Comparison of ENCODE assay signal across 21 cellular contexts in genomic region chr12:62907067-62907466, GRCh38.
"Had no signal": no experiment of that assay in that cellular context is flagged by ENCODE, and none has a peak within 500 bp of the region (broad histone marks: within the 10 kb centered on the region; RNA-seq: fewer than 3 reads in every experiment).

No MANE protein-coding gene starts in this region.

- H3K9me3 Mint-ChIP-seq: dendritic cell treated with granulocyte-macrophage colony-stimulating factor and Interleukin-4, amounts not matched to agents 40 ng/mL and 50 ng/mL, for 4 days; memory B cell; natural killer cell treated with Interleukin-12 subunit alpha and Interleukin-12 subunit beta and Interleukin-15 and Interleukin-18, amount 100 ng/mL, for 72 hours; stimulated activated memory B cell treated with anti-CD40 and anti-IgM and Interleukin-4, amounts not matched to agents 10 μg/mL and 1 μg/mL and 100 μg/mL, for 72 hours; stimulated activated naive CD8-positive, alpha-beta T cell treated with anti-CD3 and anti-CD28 coated beads, Interleukin-15, Interleukin-2, amounts not matched to agents 100 ng/mL and 50 ng/mL, for 24 hours had no signal

- H3K36me3 Mint-ChIP-seq: memory B cell; natural killer cell treated with Interleukin-12 subunit alpha and Interleukin-12 subunit beta and Interleukin-15 and Interleukin-18, amount 100 ng/mL, for 72 hours; stimulated activated memory B cell treated with anti-CD40 and anti-IgM and Interleukin-4, amounts not matched to agents 10 μg/mL and 1 μg/mL and 100 μg/mL, for 72 hours had no signal

- H3K36me3 ChIP-seq: heart left ventricle, left ventricle myocardium inferior, lower lobe of right lung, pancreas, prostate gland, right lobe of liver, thoracic aorta, transverse colon had no signal

- H3K27ac ChIP-seq: heart left ventricle, left ventricle myocardium inferior, lower lobe of right lung, pancreas, right lobe of liver, thoracic aorta, transverse colon had no signal

- DNase-seq: central memory CD4-positive, alpha-beta T cell; foreskin melanocyte; heart left ventricle; left cardiac atrium; left ventricle myocardium inferior; lower lobe of right lung; midbrain; occipital lobe; pancreas; retina; right lobe of liver; stimulated activated CD4-positive, alpha-beta T cell treated with anti-CD3 and anti-CD28 coated beads, Interleukin-4, amount 100 ng/mL, for 1 hour; stimulated activated CD8-positive, alpha-beta memory T cell treated with anti-CD3 and anti-CD28 coated beads, Interleukin-4, amount 100 ng/mL, for 48 hours; transverse colon had no signal

- H3K9me3 ChIP-seq: heart left ventricle, left ventricle myocardium inferior, lower lobe of right lung, pancreas, prostate gland, right lobe of liver, thoracic aorta, transverse colon had no signal

- H3K27ac Mint-ChIP-seq: dendritic cell treated with granulocyte-macrophage colony-stimulating factor and Interleukin-4, amounts not matched to agents 40 ng/mL and 50 ng/mL, for 4 days; memory B cell; natural killer cell treated with Interleukin-12 subunit alpha and Interleukin-12 subunit beta and Interleukin-15 and Interleukin-18, amount 100 ng/mL, for 72 hours; stimulated activated memory B cell treated with anti-CD40 and anti-IgM and Interleukin-4, amounts not matched to agents 10 μg/mL and 1 μg/mL and 100 μg/mL, for 72 hours; stimulated activated naive CD8-positive, alpha-beta T cell treated with anti-CD3 and anti-CD28 coated beads, Interleukin-15, Interleukin-2, amounts not matched to agents 100 ng/mL and 50 ng/mL, for 24 hours had no signal

- H3K4me3 ChIP-seq: heart left ventricle, left ventricle myocardium inferior, lower lobe of right lung, pancreas, prostate gland, right lobe of liver, thoracic aorta, transverse colon had no signal

- H3K4me3 Mint-ChIP-seq: dendritic cell treated with granulocyte-macrophage colony-stimulating factor and Interleukin-4, amounts not matched to agents 40 ng/mL and 50 ng/mL, for 4 days; memory B cell; natural killer cell treated with Interleukin-12 subunit alpha and Interleukin-12 subunit beta and Interleukin-15 and Interleukin-18, amount 100 ng/mL, for 72 hours; stimulated activated memory B cell treated with anti-CD40 and anti-IgM and Interleukin-4, amounts not matched to agents 10 μg/mL and 1 μg/mL and 100 μg/mL, for 72 hours; stimulated activated naive CD8-positive, alpha-beta T cell treated with anti-CD3 and anti-CD28 coated beads, Interleukin-15, Interleukin-2, amounts not matched to agents 100 ng/mL and 50 ng/mL, for 24 hours had no signal

- H3K4me1 ChIP-seq: lower lobe of right lung, pancreas, prostate gland, right lobe of liver, transverse colon had no signal

- H3K27me3 Mint-ChIP-seq: dendritic cell treated with granulocyte-macrophage colony-stimulating factor and Interleukin-4, amounts not matched to agents 40 ng/mL and 50 ng/mL, for 4 days; stimulated activated memory B cell treated with anti-CD40 and anti-IgM and Interleukin-4, amounts not matched to agents 10 μg/mL and 1 μg/mL and 100 μg/mL, for 72 hours; stimulated activated naive CD8-positive, alpha-beta T cell treated with anti-CD3 and anti-CD28 coated beads, Interleukin-15, Interleukin-2, amounts not matched to agents 100 ng/mL and 50 ng/mL, for 24 hours had no signal

- ATAC-seq: heart left ventricle; left cardiac atrium; lower lobe of right lung; natural killer cell treated with Interleukin-12 subunit alpha and Interleukin-12 subunit beta and Interleukin-15 and Interleukin-18, amount 100 ng/mL, for 72 hours; pancreas; right lobe of liver; stimulated activated memory B cell treated with anti-CD40 and anti-IgM and Interleukin-4, amounts not matched to agents 10 μg/mL and 1 μg/mL and 100 μg/mL, for 72 hours had no signal

- H3K4me1 Mint-ChIP-seq: memory B cell; stimulated activated memory B cell treated with anti-CD40 and anti-IgM and Interleukin-4, amounts not matched to agents 10 μg/mL and 1 μg/mL and 100 μg/mL, for 72 hours had no signal

- H3K27me3 ChIP-seq: heart left ventricle, pancreas, right lobe of liver, transverse colon had no signal
